In genomic region chr22:44026066-44026629, GRCh38 we compare ENCODE assay signal across 9 cellular contexts. TPM values are rescaled to one million over a fixed set of nuclear protein-coding genes. Genes with fewer than 3 reads are reported as not detected.
DNase-seq lines count a peak whose midpoint lies in the region; ATAC-seq, FAIRE-seq and TF ChIP-seq lines count a peak whose summit lies in the region.
"Had no signal": no experiment of that assay in that cellular context is flagged by ENCODE, and none has a peak within 500 bp of the region (broad histone marks: within the 10 kb centered on the region; RNA-seq: fewer than 3 reads in every experiment).

No MANE protein-coding gene starts in this region.

- H3K27ac ChIP-seq in mesenchymal stem cell (ENCODE audit: low read length, poor library complexity, severe bottlenecking) = no peak overlapping the region
- H3K27ac ChIP-seq in thoracic aorta = peak overlapping the region in 1 of 2 donors; percentile 56
- H3K27ac ChIP-seq: PC-9 had no signal

- no peak for DNase-seq in activated T-cell treated with anti-CD3 and anti-CD28 coated beads, Interleukin-2, amount 50 U/mL, for 4 hours
- no peak for DNase-seq in activated T-cell treated with anti-CD3 and anti-CD28 coated beads, Interleukin-2, amount 50 U/mL, for 1 hour
- DNase-seq in activated T-helper 1 cell treated with anti-CD3 and anti-CD28 coated beads, Interleukin-12 subunit alpha, Interleukin-12 subunit beta, Interleukin-2, Interleukin-4 antibody, amounts not matched to agents 30 ng/mL and 10 ng/mL and 1 ng/mL, durations not matched to agents 14 hours and 24 hours and 36 hours (ENCODE audit: low spot score) = no peak
- DNase-seq in mesenchymal stem cell = no peak
- DNase-seq in thoracic aorta (ENCODE audit: low spot score) = no peak
- DNase-seq in GDM1 (lab: John Stamatoyannopoulos, UW) = no peak
- DNase-seq in GM19239 (ENCODE audit: insufficient read length, low spot score) = no peak
- DNase-seq: PC-9 had no signal

- no peak overlapping the region for H2BK120ac ChIP-seq in mesenchymal stem cell (ENCODE audit: low read depth, low read length)

- H3K18ac ChIP-seq in mesenchymal stem cell (ENCODE audit: low read depth in 1 of 2, low read length in 2 of 2) = no peak overlapping the region

- WGBS in mesenchymal stem cell = 93% methylated on average over 17 of the region's 17 CpGs

- peak overlapping the region; percentile 42 for H4K8ac ChIP-seq in mesenchymal stem cell (ENCODE audit: low read length)

- H2BK5ac ChIP-seq in mesenchymal stem cell (ENCODE audit: low read depth, low read length, poor library complexity, severe bottlenecking) = no peak overlapping the region

- no peak overlapping the region for H2BK12ac ChIP-seq in mesenchymal stem cell (ENCODE audit: low read length in 2 of 2)

- H3K23ac ChIP-seq in mesenchymal stem cell (ENCODE audit: low read length in 2 of 2) = no peak overlapping the region

- no peak overlapping the region for H2AFZ ChIP-seq in mesenchymal stem cell (ENCODE audit: low read depth, low read length)
- H2AFZ ChIP-seq: PC-9 had no signal

- H3K4me2 ChIP-seq in mesenchymal stem cell (ENCODE audit: low read length, poor library complexity, severe bottlenecking) = no peak overlapping the region

- H3K9me3 ChIP-seq in mesenchymal stem cell (ENCODE audit: control insufficient read depth, low read length) = no peaks in the 10 kb centered on the region
- no peaks in the 10 kb centered on the region for H3K9me3 ChIP-seq in thoracic aorta

- H3K14ac ChIP-seq in mesenchymal stem cell (ENCODE audit: low read length in 2 of 2) = no peak overlapping the region

- no peaks in the 10 kb centered on the region for H3K9me3 Mint-ChIP-seq in activated T-cell treated with anti-CD3 and anti-CD28 coated beads, Interleukin-2, amount 50 U/mL, for 4 hours
- H3K9me3 Mint-ChIP-seq in activated T-helper 1 cell treated with anti-CD3 and anti-CD28 coated beads, Interleukin-12 subunit alpha, Interleukin-12 subunit beta, Interleukin-2, Interleukin-4 antibody, amounts not matched to agents 30 ng/mL and 10 ng/mL and 1 ng/mL, durations not matched to agents 14 hours and 24 hours and 36 hours = no peaks in the 10 kb centered on the region

- peak overlapping the region; percentile 76 for H3K4me3 Mint-ChIP-seq in activated T-cell treated with anti-CD3 and anti-CD28 coated beads, Interleukin-2, amount 50 U/mL, for 4 hours
- peak overlapping the region; percentile 93 for H3K4me3 Mint-ChIP-seq in activated T-helper 1 cell treated with anti-CD3 and anti-CD28 coated beads, Interleukin-12 subunit alpha, Interleukin-12 subunit beta, Interleukin-2, Interleukin-4 antibody, amounts not matched to agents 30 ng/mL and 10 ng/mL and 1 ng/mL, durations not matched to agents 14 hours and 24 hours and 36 hours

- H3K4me3 ChIP-seq in mesenchymal stem cell (ENCODE audit: insufficient read depth in 1 of 2, low read depth in 1 of 2, low read length in 2 of 2) (no peak overlapping the region), thoracic aorta (peak overlapping the region; percentile 12)
- H3K4me3 ChIP-seq: PC-9 had no signal

- H3K27me3 Mint-ChIP-seq in activated T-cell treated with anti-CD3 and anti-CD28 coated beads, Interleukin-2, amount 50 U/mL, for 4 hours (ENCODE audit: low read depth) = peaks cover 29% of the 10 kb centered on the region
- H3K27me3 Mint-ChIP-seq in activated T-helper 1 cell treated with anti-CD3 and anti-CD28 coated beads, Interleukin-12 subunit alpha, Interleukin-12 subunit beta, Interleukin-2, Interleukin-4 antibody, amounts not matched to agents 30 ng/mL and 10 ng/mL and 1 ng/mL, durations not matched to agents 14 hours and 24 hours and 36 hours (ENCODE audit: insufficient read depth) = no peaks in the 10 kb centered on the region

- ATAC-seq in activated T-cell treated with anti-CD3 and anti-CD28 coated beads, Interleukin-2, amount 50 U/mL, for 4 hours = no peak
- ATAC-seq in thoracic aorta (ENCODE audit: insufficient number of reproducible peaks, low FRiP score, low read depth) (no peak), GM21390 (IDR thresholded peaks at IDR 0.05; ENCODE audit: unreplicated experiment) (no peak)

- FAIRE-seq in GM19239 (lab: Jason Lieb, UNC) = no peak

- no peak for TF ChIP-seq CTCF in thoracic aorta (IDR thresholded peaks at IDR 0.05)

- H2AK5ac ChIP-seq in mesenchymal stem cell (ENCODE audit: low read length, severe bottlenecking) = no peak overlapping the region

- peaks cover 40% of the 10 kb centered on the region for H3K4me1 Mint-ChIP-seq in activated T-cell treated with anti-CD3 and anti-CD28 coated beads, Interleukin-2, amount 50 U/mL, for 4 hours (ENCODE audit: low read depth)
- peaks cover 59% of the 10 kb centered on the region for H3K4me1 Mint-ChIP-seq in activated T-helper 1 cell treated with anti-CD3 and anti-CD28 coated beads, Interleukin-12 subunit alpha, Interleukin-12 subunit beta, Interleukin-2, Interleukin-4 antibody, amounts not matched to agents 30 ng/mL and 10 ng/mL and 1 ng/mL, durations not matched to agents 14 hours and 24 hours and 36 hours (ENCODE audit: low read depth)

- peaks cover 14% of the 10 kb centered on the region for H3K4me1 ChIP-seq in mesenchymal stem cell (ENCODE audit: control insufficient read depth, insufficient read depth, low read depth, low read length)
- H3K4me1 ChIP-seq in thoracic aorta (ENCODE audit: control insufficient read depth in 1 of 2, low read depth in 2 of 2) = no peaks in the 10 kb centered on the region

- no peaks in the 10 kb centered on the region for H3K36me3 Mint-ChIP-seq in activated T-cell treated with anti-CD3 and anti-CD28 coated beads, Interleukin-2, amount 50 U/mL, for 4 hours (ENCODE audit: insufficient read depth)
- H3K36me3 Mint-ChIP-seq in activated T-helper 1 cell treated with anti-CD3 and anti-CD28 coated beads, Interleukin-12 subunit alpha, Interleukin-12 subunit beta, Interleukin-2, Interleukin-4 antibody, amounts not matched to agents 30 ng/mL and 10 ng/mL and 1 ng/mL, durations not matched to agents 14 hours and 24 hours and 36 hours (ENCODE audit: low read depth) = peaks cover 24% of the 10 kb centered on the region

- no peaks in the 10 kb centered on the region for H3K27me3 ChIP-seq in mesenchymal stem cell (ENCODE audit: control insufficient read depth in 1 of 2, insufficient read depth in 1 of 2, low read length in 2 of 2)
- no peaks in the 10 kb centered on the region for H3K27me3 ChIP-seq in thoracic aorta (replicated peaks; ENCODE audit: insufficient read depth)

- H3K27ac Mint-ChIP-seq in activated T-helper 1 cell treated with anti-CD3 and anti-CD28 coated beads, Interleukin-12 subunit alpha, Interleukin-12 subunit beta, Interleukin-2, Interleukin-4 antibody, amounts not matched to agents 30 ng/mL and 10 ng/mL and 1 ng/mL, durations not matched to agents 14 hours and 24 hours and 36 hours = peak overlapping the region; percentile 95

- H3K9ac ChIP-seq in mesenchymal stem cell (ENCODE audit: low read length) = no peak overlapping the region

- intact Hi-C loops in activated T-helper 1 cell treated with anti-CD3 and anti-CD28 coated beads, Interleukin-12 subunit alpha, Interleukin-12 subunit beta, Interleukin-2, Interleukin-4 antibody, amounts not matched to agents 30 ng/mL and 10 ng/mL and 1 ng/mL, durations not matched to agents 14 hours and 24 hours and 36 hours (cut with micrococcal nuclease) = loop anchor here (10.0 kb wide), 1 partner anchor 159 kb away; the partner anchor contains the start of gene PARVG

- H3K79me1 ChIP-seq in mesenchymal stem cell (replicated peaks; ENCODE audit: low read length, poor library complexity, severe bottlenecking) = peaks cover 11% of the 10 kb centered on the region

- no peaks in the 10 kb centered on the region for H3K36me3 ChIP-seq in mesenchymal stem cell (ENCODE audit: control insufficient read depth in 1 of 2, insufficient read depth in 2 of 2, low read depth in 1 of 2, low read length in 2 of 2)
- no peaks in the 10 kb centered on the region for H3K36me3 ChIP-seq in thoracic aorta

- no peak overlapping the region for H2BK15ac ChIP-seq in mesenchymal stem cell (ENCODE audit: low read depth, poor library complexity, severe bottlenecking)

- H3K4ac ChIP-seq in mesenchymal stem cell (ENCODE audit: low read depth in 1 of 2, low read length in 2 of 2) = no peak overlapping the region

- H4K91ac ChIP-seq in mesenchymal stem cell (ENCODE audit: low read length) = no peak overlapping the region

RNA-seq across cellular contexts. Expression of gene PARVB, which starts 2.0 kb away (rescaled TPM):
- 10 to 100 TPM; 15.1 to 21.5 (median 19.6) TPM for total RNA-seq in activated T-cell treated with anti-CD3 and anti-CD28 coated beads, Interleukin-2, amount 50 U/mL, for 4 hours
- 91.6 and 91.7 TPM in 2 replicates for total RNA-seq in activated T-helper 1 cell treated with anti-CD3 and anti-CD28 coated beads, Interleukin-12 subunit alpha, Interleukin-12 subunit beta, Interleukin-2, Interleukin-4 antibody, amounts not matched to agents 30 ng/mL and 10 ng/mL and 1 ng/mL, durations not matched to agents 14 hours and 24 hours and 36 hours
- 14.6 TPM for polyA plus RNA-seq in mesenchymal stem cell (2013, experiment 1 of 2)
- 13.4 TPM for polyA plus RNA-seq in mesenchymal stem cell (2013, experiment 2 of 2)
- total RNA-seq in thoracic aorta = 10 to 100 TPM; 15.3 to 17.2 TPM
